28 cellular contexts compared by ENCODE assay signal in the genomic region with DNA sequence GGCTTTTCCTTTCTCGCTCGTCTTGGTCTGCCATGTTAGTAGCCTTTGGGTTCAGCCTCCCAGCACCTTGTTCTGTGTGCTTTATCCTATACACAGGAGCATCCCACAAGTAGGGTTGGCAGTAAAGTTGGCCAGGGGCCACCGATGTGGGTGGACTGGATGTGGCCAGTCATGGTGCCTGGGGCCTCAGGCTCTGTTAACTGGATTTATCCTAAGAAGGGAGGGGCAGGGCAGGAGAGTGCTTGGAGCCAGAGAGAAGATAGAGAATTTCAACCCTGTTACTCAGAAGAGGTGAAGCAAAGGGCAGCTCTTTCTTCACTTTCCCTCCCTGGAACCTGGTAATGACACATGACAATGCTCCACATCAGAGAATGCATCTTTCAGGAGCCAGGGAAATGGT. TPM values are rescaled to one million over a fixed set of nuclear protein-coding genes. Genes with fewer than 3 reads are reported as not detected.
DNase-seq lines count a peak whose midpoint lies in the region; ATAC-seq and TF ChIP-seq lines count a peak whose summit lies in the region.
"Had no signal": no experiment of that assay in that cellular context is flagged by ENCODE, and none has a peak within 500 bp of the region (broad histone marks: within the 10 kb centered on the region; RNA-seq: fewer than 3 reads in every experiment).

No MANE protein-coding gene starts in this region.

- no peak overlapping the region for H3K27ac Mint-ChIP-seq in activated CD4-positive, alpha-beta T cell treated with anti-CD3 and anti-CD28 coated beads, Interleukin-2, amount 10 ng/mL, durations not matched to agents 24 days and 14 days
- H3K27ac Mint-ChIP-seq: activated B cell treated with CpG ODN at 0.5 μM for 24 hours; activated CD8-positive, alpha-beta T cell treated with anti-CD3 and anti-CD28 coated beads for 36 hours; activated naive CD8-positive, alpha-beta T cell treated with anti-CD3 and anti-CD28 coated beads, Interleukin-2, amount 10 ng/mL, durations not matched to agents 7 days and 5 days had no signal

- H3K27me3 Mint-ChIP-seq in activated CD4-positive, alpha-beta T cell treated with anti-CD3 and anti-CD28 coated beads, Interleukin-2, amount 10 ng/mL, durations not matched to agents 24 days and 14 days, result peaks cover 51% of the 10 kb centered on the region

- H3K4me1 ChIP-seq in PC-9 (replicated peaks; ENCODE audit: insufficient read depth) (peaks cover 35% of the 10 kb centered on the region), uterus (no peaks in the 10 kb centered on the region)
- H3K4me1 ChIP-seq: psoas muscle, upper lobe of left lung had no signal

- peak overlapping the region; percentile 41 for H3K4me2 ChIP-seq in PC-9

- no peak for ATAC-seq in HG02623 (IDR thresholded peaks at IDR 0.05; ENCODE audit: unreplicated experiment)
- ATAC-seq: activated CD8-positive, alpha-beta T cell treated with anti-CD3 and anti-CD28 coated beads for 36 hours; psoas muscle had no signal

- no peak overlapping the region for H3K4me3 Mint-ChIP-seq in activated CD4-positive, alpha-beta T cell treated with anti-CD3 and anti-CD28 coated beads, Interleukin-2, amount 10 ng/mL, durations not matched to agents 24 days and 14 days
- H3K4me3 Mint-ChIP-seq: activated B cell treated with CpG ODN at 0.5 μM for 24 hours; activated CD8-positive, alpha-beta T cell treated with anti-CD3 and anti-CD28 coated beads for 36 hours; activated naive CD8-positive, alpha-beta T cell treated with anti-CD3 and anti-CD28 coated beads, Interleukin-2, amount 10 ng/mL, durations not matched to agents 7 days and 5 days had no signal

- no peaks in the 10 kb centered on the region for H3K79me2 ChIP-seq in PC-9 (ENCODE audit: low read depth)

- no peaks in the 10 kb centered on the region for H3K36me3 ChIP-seq in PC-9 (ENCODE audit: low read depth)
- H3K36me3 ChIP-seq in uterus, result no peaks in the 10 kb centered on the region
- H3K36me3 ChIP-seq: upper lobe of left lung had no signal

- H3K9me3 ChIP-seq in PC-9 (ENCODE audit: insufficient read depth, low read depth) (peaks cover 22% of the 10 kb centered on the region), uterus (no peaks in the 10 kb centered on the region)
- H3K9me3 ChIP-seq: Caco-2, psoas muscle, upper lobe of left lung had no signal

- peaks cover 17% of the 10 kb centered on the region for H3F3A ChIP-seq in PC-9 (ENCODE audit: insufficient read depth, low read depth)

- H2AFZ ChIP-seq in PC-9, result no peak overlapping the region

- no peak for TF ChIP-seq POLR2A in uterus (IDR thresholded peaks at IDR 0.05)

- H3K36me3 Mint-ChIP-seq in activated CD4-positive, alpha-beta T cell treated with anti-CD3 and anti-CD28 coated beads, Interleukin-2, amount 10 ng/mL, durations not matched to agents 24 days and 14 days (ENCODE audit: low read depth), result no peaks in the 10 kb centered on the region
- H3K36me3 Mint-ChIP-seq: activated naive CD8-positive, alpha-beta T cell treated with anti-CD3 and anti-CD28 coated beads, Interleukin-2, amount 10 ng/mL, durations not matched to agents 7 days and 5 days had no signal

- H3K9me2 ChIP-seq in PC-9 (ENCODE audit: insufficient read depth), result no peaks in the 10 kb centered on the region

- intact Hi-C loops in activated CD4-positive, alpha-beta T cell treated with anti-CD3 and anti-CD28 coated beads, Interleukin-2, amount 10 ng/mL, durations not matched to agents 24 days and 14 days (cut with micrococcal nuclease), result no loop called here
- intact Hi-C loops in PC-9 (cut with micrococcal nuclease; ENCODE audit: unreplicated experiment), result loop anchor here (1.0 to 5.0 kb wide), 3 partner anchors 62 to 229 kb away; no protein-coding TSS in a partner anchor
- intact Hi-C loops in uterus (cut with DNase I; ENCODE audit: low total_unique reads), result no loop called here

- TF ChIP-seq CTCF in PC-9 (conservative IDR thresholded peaks at IDR 0.05), result no peak
- no peak for TF ChIP-seq CTCF in epithelial cell of proximal tubule (conservative IDR thresholded peaks at IDR 0.05; ENCODE audit: low read depth, low read length)
- TF ChIP-seq CTCF in uterus (IDR thresholded peaks at IDR 0.05), result no peak

- CTCF ChIA-PET in PC-9 (lab: Charles Lee), result interaction anchor here (0.8 to 2.9 kb wide), 4 partner anchors 30 to 297 kb away, joined by 3 to 40 read pairs (median 19); partner anchors contain the start of gene NSFL1C

- H3K27me3 ChIP-seq in PC-9 (ENCODE audit: insufficient read depth, low read depth) (no peaks in the 10 kb centered on the region), uterus (no peaks in the 10 kb centered on the region)
- H3K27me3 ChIP-seq: upper lobe of left lung had no signal

- H3K9me3 Mint-ChIP-seq in activated CD4-positive, alpha-beta T cell treated with anti-CD3 and anti-CD28 coated beads, Interleukin-2, amount 10 ng/mL, durations not matched to agents 24 days and 14 days, result no peaks in the 10 kb centered on the region
- H3K9me3 Mint-ChIP-seq: activated B cell treated with CpG ODN at 0.5 μM for 24 hours; activated naive CD8-positive, alpha-beta T cell treated with anti-CD3 and anti-CD28 coated beads, Interleukin-2, amount 10 ng/mL, durations not matched to agents 7 days and 5 days had no signal

- POLR2A ChIA-PET in PC-9 (lab: Charles Lee; ENCODE audit: unreplicated experiment), result interaction anchor here (0.7 kb wide), 1 partner anchor 169 kb away, joined by 8 read pairs; no protein-coding TSS in a partner anchor

- H3K27ac ChIP-seq in PC-9 (peak overlapping the region; percentile 73), uterus (no peak overlapping the region)
- H3K27ac ChIP-seq: 22Rv1, psoas muscle, upper lobe of left lung had no signal

- H4K20me1 ChIP-seq in PC-9 (ENCODE audit: insufficient read depth), result no peaks in the 10 kb centered on the region

- no TSS peak for BruUV-seq in PC-9 (replicated peaks; lab: Mats Ljungman, UMichigan)

- H3K4me1 Mint-ChIP-seq in activated CD4-positive, alpha-beta T cell treated with anti-CD3 and anti-CD28 coated beads, Interleukin-2, amount 10 ng/mL, durations not matched to agents 24 days and 14 days, result peaks cover 7% of the 10 kb centered on the region

- no peak overlapping the region for H3K4me3 ChIP-seq in PC-9
- H3K4me3 ChIP-seq in epithelial cell of proximal tubule (ENCODE audit: low read depth, low read length), result no peak overlapping the region
- H3K4me3 ChIP-seq in uterus, result no peak overlapping the region
- H3K4me3 ChIP-seq: psoas muscle, upper lobe of left lung had no signal

- DNase-seq in activated CD4-positive, alpha-beta T cell treated with anti-CD3 and anti-CD28 coated beads, Interleukin-2, amount 10 ng/mL, durations not matched to agents 24 days and 14 days, result peak; percentile 49
- DNase-seq in activated CD4-positive, alpha-beta T cell treated with anti-CD3 and anti-CD28 coated beads for 48 hours, result no peak
- peak; percentile 68 to 82 for DNase-seq in PC-9
- peak; percentile 31 for DNase-seq in epithelial cell of proximal tubule (ENCODE audit: low read depth)
- DNase-seq in renal cortical epithelial cell (ENCODE audit: low read depth), result peak; percentile 64
- no peak for DNase-seq in kidney glomerular epithelial cell (lab: John Stamatoyannopoulos, UW)
- DNase-seq in uterus, result no peak
- DNase-seq: activated B cell treated with CpG ODN at 0.5 μM for 24 hours; activated CD8-positive, alpha-beta T cell treated with anti-CD3 and anti-CD28 coated beads for 36 hours; activated effector memory CD4-positive, alpha-beta T cell treated with Interleukin-2 at 50 U/mL for 16 hours; activated naive CD8-positive, alpha-beta T cell treated with anti-CD3 and anti-CD28 coated beads, Interleukin-2, amount 10 ng/mL, durations not matched to agents 7 days and 5 days; activated T-cell treated with anti-CD3 and anti-CD28 coated beads for 4 hours; Caco-2; DMS79 treated with DMSO at 0.1 percent for 48 hours; left cardiac atrium; mesendoderm; NCI-H1417; NCI-H2081 treated with DMSO at 0.1 percent for 48 hours; NCI-H446; psoas muscle; Right ventricle myocardium superior; T1000; upper lobe of left lung had no signal

RNA-seq across cellular contexts. Expression of gene SIRPB2, which starts 14.1 kb away (rescaled TPM):
- total RNA-seq in activated CD4-positive, alpha-beta T cell treated with anti-CD3 and anti-CD28 coated beads, Interleukin-2, amount 10 ng/mL, durations not matched to agents 24 days and 14 days, result not detected in 2 replicates
- total RNA-seq in PC-9 (2021) (4.5 and 7.1 TPM in 2 replicates), epithelial cell of proximal tubule (0.29 TPM in 1 of 2 replicates, not detected in the other), renal cortical epithelial cell (not detected in 2 replicates), uterus (1 to 10 TPM in 2 of 4 donors, under 1 TPM in 1, not detected in 1; under 0.01 to 2.9 (median 1.7) TPM)
- total RNA-seq: activated B cell treated with CpG ODN at 0.5 μM for 24 hours; activated CD8-positive, alpha-beta T cell treated with anti-CD3 and anti-CD28 coated beads for 36 hours; activated naive CD8-positive, alpha-beta T cell treated with anti-CD3 and anti-CD28 coated beads, Interleukin-2, amount 10 ng/mL, durations not matched to agents 7 days and 5 days; Caco-2; myocyte had no signal

RNA-seq across cellular contexts. Expression of gene NSFL1C, which starts 38.7 kb away (rescaled TPM):
- total RNA-seq in activated CD4-positive, alpha-beta T cell treated with anti-CD3 and anti-CD28 coated beads, Interleukin-2, amount 10 ng/mL, durations not matched to agents 24 days and 14 days, result 101 and 109 TPM in 2 replicates
- total RNA-seq in PC-9 (2021) (151 and 160 TPM in 2 replicates), epithelial cell of proximal tubule (58.6 and 61.6 TPM in 2 replicates), renal cortical epithelial cell (30.6 and 50.1 TPM in 2 replicates), uterus (10 to 100 TPM; 18.7 to 67.8 (median 35.8) TPM)

RNA-seq across cellular contexts. Expression of gene SIRPD, which starts 52.1 kb away (rescaled TPM):
- total RNA-seq in activated CD4-positive, alpha-beta T cell treated with anti-CD3 and anti-CD28 coated beads, Interleukin-2, amount 10 ng/mL, durations not matched to agents 24 days and 14 days, result not detected in 2 replicates
- total RNA-seq in PC-9 (2021) (0.37 and 0.53 TPM in 2 replicates), epithelial cell of proximal tubule (0.51 TPM in 1 of 2 replicates, not detected in the other), renal cortical epithelial cell (not detected in 2 replicates), uterus (not detected)
- total RNA-seq: activated B cell treated with CpG ODN at 0.5 μM for 24 hours; activated CD8-positive, alpha-beta T cell treated with anti-CD3 and anti-CD28 coated beads for 36 hours; Caco-2; cerebellum; left cardiac atrium; myocyte; psoas muscle; Right ventricle myocardium superior; skeletal muscle tissue had no signal

Comparison
In these comparisons a context has a peak if more than half of its experiments do, and no peak if none do; other contexts are left out.
1. DNase-seq: peak in activated CD4-positive, alpha-beta T cell treated with anti-CD3 and anti-CD28 coated beads, Interleukin-2, amount 10 ng/mL, durations not matched to agents 24 days and 14 days (single experiment), PC-9 (2 of 2), epithelial cell of proximal tubule (single experiment) and renal cortical epithelial cell (single experiment); none in activated CD4-positive, alpha-beta T cell treated with anti-CD3 and anti-CD28 coated beads for 48 hours (single experiment), kidney glomerular epithelial cell (single experiment) and uterus (0 of 2).